Comparison of ENCODE assay signal across 8 cellular contexts in the genomic region with DNA sequence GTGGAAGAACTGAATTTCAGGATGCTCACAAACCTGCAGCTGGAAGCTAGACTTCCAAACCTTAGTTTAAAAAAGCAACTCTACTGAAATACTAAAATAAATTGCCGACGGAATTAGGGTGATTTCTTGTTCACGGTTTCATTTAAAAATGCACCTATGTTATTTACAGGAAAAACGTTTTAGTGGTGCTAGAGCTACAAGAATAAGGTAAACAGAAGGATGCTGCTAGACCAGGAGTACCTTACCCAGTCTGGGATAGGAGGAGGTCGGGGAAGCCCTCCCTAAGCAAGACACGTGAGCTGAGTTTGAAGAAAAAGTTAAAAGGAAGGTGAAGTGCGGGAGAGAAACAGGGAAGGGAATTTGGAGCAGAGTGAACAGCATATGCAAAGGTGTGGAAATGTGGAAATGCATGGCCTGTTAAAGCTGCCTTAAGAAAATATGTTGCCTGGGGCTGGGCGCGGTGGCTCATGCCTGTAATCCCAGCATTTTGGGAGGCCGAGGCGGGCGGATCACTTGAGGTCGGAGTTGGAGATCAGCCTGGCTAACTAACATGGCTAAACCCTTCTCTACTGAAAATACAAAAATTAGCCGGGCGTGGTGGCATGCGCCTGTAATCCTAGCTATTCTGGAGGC.
DNase-seq lines count a peak whose midpoint lies in the region; ATAC-seq and TF ChIP-seq lines count a peak whose summit lies in the region.

No MANE protein-coding gene starts in this region.

- DNase-seq in foreskin fibroblast = no peak
- DNase-seq in retinal pigment epithelial cell (ENCODE audit: low read depth) = no peak
- DNase-seq in foreskin melanocyte = no peak
- no peak for DNase-seq in NCI-H2227 treated with DMSO at 0.1 percent for 48 hours (lab: John Stamatoyannopoulos, UW)

- peaks cover 24% of the 10 kb centered on the region for H3K36me3 ChIP-seq in ES-I3 (ENCODE audit: insufficient read depth, low read length)

- H3K4me1 ChIP-seq in ES-I3 (ENCODE audit: insufficient read depth, low read length) = peaks cover 38% of the 10 kb centered on the region

- peak overlapping the region; percentile 95; the same call in 1 of the 2 replicates for H3K27ac ChIP-seq in VCaP

- H3K9me3 ChIP-seq in ES-I3 (ENCODE audit: control insufficient read depth, insufficient read depth, low read length) = no peaks in the 10 kb centered on the region

- H3K9ac ChIP-seq in ES-I3 (ENCODE audit: low read depth, low read length) = peak overlapping the region; percentile 99

- TF ChIP-seq CTCF in VCaP (conservative IDR thresholded peaks at IDR 0.05) (no peak), foreskin fibroblast (IDR thresholded peaks at IDR 0.05; ENCODE audit: low read depth, low read length) (no peak), retinal pigment epithelial cell (conservative IDR thresholded peaks at IDR 0.05; ENCODE audit: low read depth, low read length) (no peak)

- H3K4me3 ChIP-seq in foreskin fibroblast (ENCODE audit: low read depth in 1 of 2, low read length in 2 of 2) (peak overlapping the region; percentile 97 to 100), retinal pigment epithelial cell (ENCODE audit: low read length) (peak overlapping the region; percentile 100)

- ATAC-seq in GM19324 (IDR thresholded peaks at IDR 0.05; ENCODE audit: low FRiP score, unreplicated experiment) = no peak
- ATAC-seq in GM18498 (IDR thresholded peaks at IDR 0.05; ENCODE audit: unreplicated experiment) = no peak
